9 cellular contexts compared by ENCODE assay signal in the genomic region with DNA sequence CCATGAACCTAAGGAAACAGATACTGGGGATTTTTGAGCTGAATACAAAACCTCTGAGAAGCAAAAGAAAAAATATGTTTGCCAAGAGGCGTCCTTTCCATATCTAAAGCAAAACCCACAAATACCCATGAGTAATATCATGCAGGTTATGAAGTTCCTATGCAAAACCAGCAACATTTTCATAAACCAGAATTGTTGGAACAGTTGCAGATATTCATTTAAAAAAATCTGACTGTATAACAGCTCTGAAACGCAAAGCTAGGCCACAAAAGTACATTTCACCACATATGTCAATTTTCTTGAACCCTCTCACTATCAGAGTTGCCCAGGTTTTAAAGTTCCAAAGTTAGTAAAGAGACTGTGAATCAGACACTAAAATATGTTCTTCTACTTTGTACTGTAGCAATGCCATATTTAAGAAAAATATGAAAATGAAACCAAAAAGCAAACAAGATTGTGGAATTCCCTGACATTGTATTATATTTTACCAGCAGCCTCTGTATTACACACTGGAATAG. TPM values are rescaled to one million over a fixed set of nuclear protein-coding genes. Genes with fewer than 3 reads are reported as not detected.
DNase-seq lines count a peak whose midpoint lies in the region; ATAC-seq and TF ChIP-seq lines count a peak whose summit lies in the region.
"Had no signal": no experiment of that assay in that cellular context is flagged by ENCODE, and none has a peak within 500 bp of the region (broad histone marks: within the 10 kb centered on the region; RNA-seq: fewer than 3 reads in every experiment).

No MANE protein-coding gene starts in this region.

- intact Hi-C loops in CD8-positive, alpha-beta T cell (cut with DNase I, micrococcal nuclease): no loop called here
- intact Hi-C loops in Right ventricle myocardium inferior (cut with DNase I) (no loop called here), head of caudate nucleus (cut with DNase I) (no loop called here)

- H3K4me3 ChIP-seq in CD8-positive, alpha-beta T cell (ENCODE audit: low read depth, low read length): no peak overlapping the region
- H3K4me3 ChIP-seq in Peyer's patch: no peak overlapping the region

- peak overlapping the region; percentile 76 for H3K4me3 Mint-ChIP-seq in CD8-positive, alpha-beta T cell

- no peaks in the 10 kb centered on the region for H3K36me3 Mint-ChIP-seq in CD8-positive, alpha-beta T cell

- peaks cover 56% of the 10 kb centered on the region for H3K4me1 Mint-ChIP-seq in CD8-positive, alpha-beta T cell (ENCODE audit: low read depth)

- no peaks in the 10 kb centered on the region for H3K36me3 ChIP-seq in CD8-positive, alpha-beta T cell (ENCODE audit: insufficient read depth, low read length)
- H3K36me3 ChIP-seq in Peyer's patch: no peaks in the 10 kb centered on the region

- H3K27ac Mint-ChIP-seq in CD8-positive, alpha-beta T cell: peak overlapping the region; percentile 93

- peaks cover 7% of the 10 kb centered on the region for H3K9me3 Mint-ChIP-seq in CD8-positive, alpha-beta T cell

- H3K27me3 ChIP-seq in CD8-positive, alpha-beta T cell (ENCODE audit: insufficient read depth, low read length): no peaks in the 10 kb centered on the region
- no peaks in the 10 kb centered on the region for H3K27me3 ChIP-seq in Peyer's patch

- no peak overlapping the region for H3K27ac ChIP-seq in CD8-positive, alpha-beta T cell (ENCODE audit: low read depth, low read length)
- H3K27ac ChIP-seq in Peyer's patch: peak overlapping the region; percentile 38 to 74 (median 52)

- H3K9me3 ChIP-seq in CD8-positive, alpha-beta T cell (ENCODE audit: low read length): no peaks in the 10 kb centered on the region
- no peaks in the 10 kb centered on the region for H3K9me3 ChIP-seq in Peyer's patch

- POLR2A ChIA-PET in CD8-positive, alpha-beta T cell (lab: Charles Lee): interaction anchor here (0.6 kb wide), 4 partner anchors 38 to 1413 kb away, joined by 3 read pairs; partner anchors contain the start of gene PPM1A

- peaks cover 47% of the 10 kb centered on the region for H3K4me1 ChIP-seq in CD8-positive, alpha-beta T cell (ENCODE audit: insufficient read depth, low read length)
- peaks cover 0 to 21% (median 4%) of the 10 kb centered on the region in 4 donors for H3K4me1 ChIP-seq in Peyer's patch

- CTCF ChIA-PET in CD8-positive, alpha-beta T cell (lab: Charles Lee): no interaction called here

- H3K27me3 Mint-ChIP-seq in CD8-positive, alpha-beta T cell (ENCODE audit: low read depth): no peaks in the 10 kb centered on the region

- no peak for TF ChIP-seq POLR2A in Peyer's patch (IDR thresholded peaks at IDR 0.05)

- no peak for DNase-seq in CD8-positive, alpha-beta T cell
- no peak for DNase-seq in Peyer's patch
- peak; percentile 33 for DNase-seq in germinal center (ENCODE audit: low spot score)
- no peak for DNase-seq in Right ventricle myocardium inferior (ENCODE audit: missing footprints)
- DNase-seq in activated effector memory CD4-positive, alpha-beta T cell treated with anti-CD3 and anti-CD28 coated beads, Interleukin-2, amount 50 U/mL, for 16 hours: no peak
- no peak for DNase-seq in head of caudate nucleus
- DNase-seq in SKM-1 treated with dmso at 0.1 percent for 144 hours (lab: John Stamatoyannopoulos, UW; ENCODE audit: unreplicated experiment): no peak
- DNase-seq: OCI-M1 had no signal

- no peak for TF ChIP-seq CTCF in CD8-positive, alpha-beta T cell (IDR thresholded peaks at IDR 0.05)
- TF ChIP-seq CTCF in Peyer's patch (IDR thresholded peaks at IDR 0.05): no peak

- ATAC-seq in CD8-positive, alpha-beta T cell: no peak
- ATAC-seq in GM21529 (IDR thresholded peaks at IDR 0.05; ENCODE audit: unreplicated experiment): peak; percentile 41
- ATAC-seq in Right ventricle myocardium inferior: no peak

RNA-seq across cellular contexts. Expression of gene HIF1A, which starts 33.8 kb away (rescaled TPM):
- total RNA-seq in CD8-positive, alpha-beta T cell: 100 to 1,000 TPM; 335 to 340 TPM
- total RNA-seq in Peyer's patch (100 to 1,000 TPM in 1 of 4 donors, 10 to 100 TPM in 3; 52.1 to 160 (median 71.1) TPM), Right ventricle myocardium inferior (53.4 TPM)
